ENCODE assay signal across 12 cellular contexts in genomic region chr7:30168800-30169584, GRCh38. TPM values are rescaled to one million over a fixed set of nuclear protein-coding genes. Genes with fewer than 3 reads are reported as not detected.
A peak's percentile ranks its signal among the peaks of the same experiment; 100 is the strongest.
DNase-seq lines count a peak whose midpoint lies in the region; ATAC-seq and TF ChIP-seq lines count a peak whose summit lies in the region.
"Had no signal": no experiment of that assay in that cellular context is flagged by ENCODE, and none has a peak within 500 bp of the region (broad histone marks: within the 10 kb centered on the region; RNA-seq: fewer than 3 reads in every experiment).

No MANE protein-coding gene starts in this region.

- H3K27ac Mint-ChIP-seq in brain (peak overlapping the region in 4 of 5 experiments; percentile 24 to 52 (median 38)), natural killer cell (no peak overlapping the region)
- H3K27ac Mint-ChIP-seq: activated CD4-positive, alpha-beta memory T cell treated with anti-CD3 and anti-CD28 coated beads for 36 hours; B cell had no signal

- peaks cover 3% of the 10 kb centered on the region for H3K27me3 Mint-ChIP-seq in brain
- H3K27me3 Mint-ChIP-seq in natural killer cell (ENCODE audit: low read depth in 2 of 2) = peaks cover 0 to 2% of the 10 kb centered on the region in 2 donors
- H3K27me3 Mint-ChIP-seq: activated CD4-positive, alpha-beta memory T cell treated with anti-CD3 and anti-CD28 coated beads for 36 hours; B cell; central memory CD8-positive, alpha-beta T cell had no signal

- H3K9me3 Mint-ChIP-seq in brain = no peaks in the 10 kb centered on the region
- H3K9me3 Mint-ChIP-seq in natural killer cell = no peaks in the 10 kb centered on the region
- H3K9me3 Mint-ChIP-seq: activated CD4-positive, alpha-beta memory T cell treated with anti-CD3 and anti-CD28 coated beads for 36 hours; central memory CD8-positive, alpha-beta T cell had no signal

- H3K9me3 ChIP-seq in iPS-18c (ENCODE audit: control insufficient read depth, insufficient read depth, low read length) = no peaks in the 10 kb centered on the region
- H3K9me3 ChIP-seq: left lung had no signal

- H3K36me3 Mint-ChIP-seq in brain = peaks cover 5% of the 10 kb centered on the region
- no peaks in the 10 kb centered on the region for H3K36me3 Mint-ChIP-seq in natural killer cell
- H3K36me3 Mint-ChIP-seq: activated CD4-positive, alpha-beta memory T cell treated with anti-CD3 and anti-CD28 coated beads for 36 hours had no signal

- ATAC-seq in natural killer cell = no peak
- ATAC-seq: left lung had no signal

- TF ChIP-seq CTCF in brain (conservative IDR thresholded peaks at IDR 0.05) (no peak), natural killer cell (IDR thresholded peaks at IDR 0.05) (no peak)

- peak overlapping the region; percentile 36; the same call in 1 of the 2 replicates for H3K4me3 ChIP-seq in iPS-18c (ENCODE audit: insufficient read depth, low read depth, low read length)
- H3K4me3 ChIP-seq: left lung had no signal

- peak overlapping the region in 3 of 5 experiments; percentile 21 to 42 (median 29) for H3K4me3 Mint-ChIP-seq in brain
- H3K4me3 Mint-ChIP-seq in natural killer cell = no peak overlapping the region
- H3K4me3 Mint-ChIP-seq: activated CD4-positive, alpha-beta memory T cell treated with anti-CD3 and anti-CD28 coated beads for 36 hours; B cell; central memory CD8-positive, alpha-beta T cell had no signal

- H3K4me1 Mint-ChIP-seq in brain = peaks cover 86% of the 10 kb centered on the region
- peaks cover 8 to 13% of the 10 kb centered on the region in 2 donors for H3K4me1 Mint-ChIP-seq in natural killer cell

- intact Hi-C loops in natural killer cell (cut with micrococcal nuclease) = loop anchor here (10.0 kb wide), 1 partner anchor 336 kb away; the partner anchor contains the start of gene GGCT

- DNase-seq in A172 (ENCODE audit: low spot score) (peak; percentile 98), HPDE6-E6E7 (ENCODE audit: extremely low spot score) (peak; percentile 41), NCI-H187 (lab: John Stamatoyannopoulos, UW) (no peak), natural killer cell (no peak)
- no peak for DNase-seq in stimulated activated CD4-positive, alpha-beta T cell treated with anti-CD3 and anti-CD28 coated beads, Interleukin-4, amount 100 ng/mL, for 24 hours
- no peak for DNase-seq in stimulated activated CD4-positive, alpha-beta T cell treated with anti-CD3 and anti-CD28 coated beads, Interleukin-15, amount 100 ng/mL, for 24 hours
- DNase-seq: activated CD4-positive, alpha-beta memory T cell treated with anti-CD3 and anti-CD28 coated beads for 36 hours; left lung had no signal

RNA-seq across cellular contexts. Expression of gene MTURN, which starts 34.2 kb away (rescaled TPM):
- 8.6 and 10.9 TPM in 2 replicates for total RNA-seq in A172 (2014; rRNA removed; shearing (Covaris generic))
- polyA plus RNA-seq in brain (ENCODE audit: insufficient read depth, low read depth, low replicate concordance) = 450 TPM
- total RNA-seq in natural killer cell = 10 to 100 TPM; 31.6 to 37.3 (median 32.8) TPM

Comparison
In these comparisons a context has a peak if more than half of its experiments do, and no peak if none do; other contexts are left out.
1. DNase-seq: peak in A172 (single experiment) and HPDE6-E6E7 (single experiment); none in NCI-H187 (0 of 2), stimulated activated CD4-positive, alpha-beta T cell treated with anti-CD3 and anti-CD28 coated beads, Interleukin-4, amount 100 ng/mL, for 24 hours (single experiment), stimulated activated CD4-positive, alpha-beta T cell treated with anti-CD3 and anti-CD28 coated beads, Interleukin-15, amount 100 ng/mL, for 24 hours (single experiment) and natural killer cell (single experiment).
2. H3K27ac Mint-ChIP-seq: peak in brain (4 of 5); none in natural killer cell (0 of 2).